ENCODE assay signal across 7 cellular contexts in the genomic region with DNA sequence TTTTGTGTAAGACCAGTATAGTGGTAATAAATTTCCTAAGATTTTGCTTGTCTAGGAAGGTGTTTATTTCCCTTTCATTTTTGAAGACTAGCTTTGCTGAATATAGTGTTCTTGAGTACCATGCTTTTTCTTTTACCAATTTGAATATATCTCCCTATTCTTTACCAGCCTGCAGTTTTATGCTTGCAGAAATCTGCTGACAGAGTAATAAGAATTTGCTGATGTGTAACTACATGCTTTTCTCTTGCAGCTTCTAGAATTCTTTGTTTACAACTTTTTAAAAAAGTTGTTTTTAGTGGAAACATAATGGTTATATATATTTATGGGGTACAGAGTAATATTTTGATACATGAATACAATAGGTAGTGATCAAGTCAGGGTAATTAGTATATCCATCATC.
"Had no signal": no experiment of that assay in that cellular context is flagged by ENCODE, and none has a peak within 500 bp of the region (broad histone marks: within the 10 kb centered on the region; RNA-seq: fewer than 3 reads in every experiment).

No MANE protein-coding gene starts in this region.

- ATAC-seq: GM12878 had no signal

- DNase-seq: GDM1, GF-D8 had no signal

- FAIRE-seq: G401.6, GM12878, GM12892, GM18507, GM19239 had no signal

- H3K4me3 ChIP-seq: GM12878 had no signal
